23 cellular contexts compared by ENCODE assay signal in the genomic region with DNA sequence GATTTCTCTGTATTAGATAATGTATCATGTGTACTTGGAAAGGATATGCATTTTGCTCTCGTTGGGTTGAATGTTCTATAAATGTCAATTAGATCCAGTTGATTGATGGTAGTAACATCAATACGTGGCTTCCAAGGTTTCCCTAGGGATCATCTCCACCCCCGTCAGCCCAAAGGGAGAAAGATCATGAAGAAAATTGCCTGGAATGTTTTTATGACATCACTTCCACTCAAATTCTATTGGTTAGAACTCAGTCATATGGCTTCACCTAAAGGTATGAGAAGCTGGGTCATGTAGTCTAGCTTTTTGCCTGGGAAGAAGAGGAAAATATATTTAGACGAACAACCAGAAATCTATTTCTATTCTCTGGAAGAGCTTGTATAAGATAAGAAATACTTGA. TPM values are rescaled to one million over a fixed set of nuclear protein-coding genes. Genes with fewer than 3 reads are reported as not detected.
"Had no signal": no experiment of that assay in that cellular context is flagged by ENCODE, and none has a peak within 500 bp of the region (broad histone marks: within the 10 kb centered on the region; RNA-seq: fewer than 3 reads in every experiment).

C1orf185 (plus strand) TSS at position 253 of the 400 bp plus-strand sequence; CDS start at position 259, 6 bp downstream.

- H3K27ac Mint-ChIP-seq: activated naive CD8-positive, alpha-beta T cell; mesothelial cell of epicardium; natural killer cell treated with Interleukin-12 subunit alpha and Interleukin-12 subunit beta and Interleukin-15 and Interleukin-18, amount 100 ng/mL, for 72 hours; stimulated activated effector memory CD8-positive, alpha-beta T cell treated with anti-CD3 and anti-CD28 coated beads, Interleukin-12 subunit alpha, Interleukin-12 subunit beta, amount 100 ng/mL, for 72 hours; type B pancreatic cell had no signal

- H3K4me3 Mint-ChIP-seq: activated naive CD8-positive, alpha-beta T cell; mesothelial cell of epicardium; natural killer cell treated with Interleukin-12 subunit alpha and Interleukin-12 subunit beta and Interleukin-15 and Interleukin-18, amount 100 ng/mL, for 72 hours; stimulated activated effector memory CD8-positive, alpha-beta T cell treated with anti-CD3 and anti-CD28 coated beads, Interleukin-12 subunit alpha, Interleukin-12 subunit beta, amount 100 ng/mL, for 72 hours; type B pancreatic cell had no signal

- H3K9me3 Mint-ChIP-seq: mesothelial cell of epicardium; natural killer cell treated with Interleukin-12 subunit alpha and Interleukin-12 subunit beta and Interleukin-15 and Interleukin-18, amount 100 ng/mL, for 72 hours; stimulated activated effector memory CD8-positive, alpha-beta T cell treated with anti-CD3 and anti-CD28 coated beads, Interleukin-12 subunit alpha, Interleukin-12 subunit beta, amount 100 ng/mL, for 72 hours; type B pancreatic cell had no signal

- DNase-seq: activated CD4-positive, alpha-beta T cell treated with anti-CD3 and anti-CD28 coated beads, Interleukin-2, amount 50 U/mL, for 4 hours; activated T-cell treated with anti-CD3 and anti-CD28 coated beads for 4 hours; cerebellar nuclear complex; cortex of kidney; erythroblast; gastrocnemius medialis; heart left ventricle; kidney; nucleus accumbens; posterior cingulate gyrus; sigmoid colon; stimulated activated CD4-positive, alpha-beta T cell treated with anti-CD3 and anti-CD28 coated beads, Interleukin-4, amount 100 ng/mL, for 24 hours; stomach; WERI-Rb-1 had no signal

- H3K36me3 Mint-ChIP-seq: activated naive CD8-positive, alpha-beta T cell; mesothelial cell of epicardium; natural killer cell treated with Interleukin-12 subunit alpha and Interleukin-12 subunit beta and Interleukin-15 and Interleukin-18, amount 100 ng/mL, for 72 hours; stimulated activated effector memory CD8-positive, alpha-beta T cell treated with anti-CD3 and anti-CD28 coated beads, Interleukin-12 subunit alpha, Interleukin-12 subunit beta, amount 100 ng/mL, for 72 hours; type B pancreatic cell had no signal

- ATAC-seq: gastrocnemius medialis; heart left ventricle; left lobe of liver; natural killer cell treated with Interleukin-12 subunit alpha and Interleukin-12 subunit beta and Interleukin-15 and Interleukin-18, amount 100 ng/mL, for 72 hours; stimulated activated effector memory CD8-positive, alpha-beta T cell treated with anti-CD3 and anti-CD28 coated beads, Interleukin-12 subunit alpha, Interleukin-12 subunit beta, amount 100 ng/mL, for 72 hours had no signal

- H3K4me1 Mint-ChIP-seq: mesothelial cell of epicardium; stimulated activated effector memory CD8-positive, alpha-beta T cell treated with anti-CD3 and anti-CD28 coated beads, Interleukin-12 subunit alpha, Interleukin-12 subunit beta, amount 100 ng/mL, for 72 hours had no signal

RNA-seq across cellular contexts. Expression of gene C1orf185, which starts in this region (rescaled TPM):
- total RNA-seq: bronchial epithelial cell; gastrocnemius medialis; heart left ventricle; kidney; left lobe of liver; lung; mesothelial cell of epicardium; natural killer cell treated with Interleukin-12 subunit alpha and Interleukin-12 subunit beta and Interleukin-15 and Interleukin-18, amount 100 ng/mL, for 72 hours; sigmoid colon; stomach; temporal lobe had no signal
- polyA plus RNA-seq: heart left ventricle, lung, sigmoid colon, stomach had no signal
